8 cellular contexts compared by ENCODE assay signal in the genomic region with DNA sequence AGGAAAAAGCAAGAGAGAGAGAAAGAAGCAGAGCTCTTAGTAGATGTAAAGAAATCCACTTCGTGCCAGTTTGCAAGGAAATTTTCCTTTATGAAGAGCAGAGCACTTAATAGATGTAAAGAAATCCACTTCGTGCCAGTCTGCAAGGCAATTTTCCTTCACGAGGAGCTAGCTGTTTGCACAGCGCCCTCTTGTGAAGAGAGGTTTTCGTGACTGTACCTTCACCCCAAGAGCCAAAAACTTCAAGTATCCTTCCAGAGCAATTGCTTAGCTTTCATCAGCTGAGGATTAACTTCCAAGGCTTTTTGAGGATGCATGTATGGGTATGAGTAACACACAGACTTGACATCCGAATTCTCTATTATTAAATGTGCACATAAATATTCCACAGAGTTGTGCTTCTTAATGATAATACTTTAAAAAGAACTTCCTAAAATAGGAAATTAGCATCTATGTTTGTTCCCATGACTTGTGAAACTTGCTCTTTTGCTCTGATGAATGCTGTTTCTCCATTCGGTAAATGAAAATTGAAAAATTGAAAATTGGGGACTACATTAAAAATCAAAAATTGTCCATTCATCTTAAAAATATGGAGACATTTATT.
DNase-seq lines count a peak whose midpoint lies in the region; ATAC-seq and TF ChIP-seq lines count a peak whose summit lies in the region.

No MANE protein-coding gene starts in this region.

- peaks cover 1% of the 10 kb centered on the region for H3K9me3 Mint-ChIP-seq in endodermal cell

- H3K4me1 Mint-ChIP-seq in endodermal cell, result peaks cover 10% of the 10 kb centered on the region

- H3K27me3 ChIP-seq in endodermal cell (ENCODE audit: control insufficient read depth, insufficient read depth, low read length, poor library complexity, severe bottlenecking), result no peaks in the 10 kb centered on the region
- H3K27me3 ChIP-seq in stomach, result no peaks in the 10 kb centered on the region

- no peak overlapping the region for H3K9ac ChIP-seq in endodermal cell (ENCODE audit: extremely low read depth, low read length, poor library complexity, severe bottlenecking)

- no peaks in the 10 kb centered on the region for H3K36me3 Mint-ChIP-seq in endodermal cell (ENCODE audit: low read depth)

- H3K27ac ChIP-seq in C4-2B (no peak overlapping the region), endodermal cell (ENCODE audit: low read depth, low read length) (no peak overlapping the region), stomach (no peak overlapping the region)

- ATAC-seq in GM18868 (IDR thresholded peaks at IDR 0.05; ENCODE audit: unreplicated experiment) (peak; percentile 76), GM18858 (IDR thresholded peaks at IDR 0.05; ENCODE audit: unreplicated experiment) (no peak)

- no peak for TF ChIP-seq EP300 in stomach (IDR thresholded peaks at IDR 0.05)

- H3K4me3 Mint-ChIP-seq in endodermal cell, result no peak overlapping the region

- DNase-seq in NCI-H2029 treated with DMSO at 0.1 percent for 48 hours (lab: John Stamatoyannopoulos, UW), result peak; percentile 19
- DNase-seq in activated CD4-positive, alpha-beta T cell treated with anti-CD3 and anti-CD28 coated beads for 4 hours, result peak; percentile 23 to 37
- DNase-seq in endodermal cell, result peak; percentile 78
- peak; percentile 79 for DNase-seq in midbrain (lab: John Stamatoyannopoulos, UW)
- DNase-seq in stomach, result peak; percentile 67

- TF ChIP-seq CTCF in C4-2B (conservative IDR thresholded peaks at IDR 0.05), result peak; percentile 92
- peak; percentile 88 for TF ChIP-seq CTCF in endodermal cell (conservative IDR thresholded peaks at IDR 0.05)
- TF ChIP-seq CTCF in stomach (IDR thresholded peaks at IDR 0.05), result peak in 5 of 7 experiments; percentile 5 to 66 (median 51)

- intact Hi-C loops in stomach (cut with DNase I; ENCODE audit: low total_unique reads), result no loop called here

- TF ChIP-seq POLR2A in stomach (IDR thresholded peaks at IDR 0.05), result no peak

- no peaks in the 10 kb centered on the region for H3K36me3 ChIP-seq in endodermal cell (ENCODE audit: control insufficient read depth, insufficient read depth, low read length)
- H3K36me3 ChIP-seq in stomach, result no peaks in the 10 kb centered on the region

- no peak overlapping the region for H3K4me3 ChIP-seq in endodermal cell (ENCODE audit: low read length)
- no peak overlapping the region for H3K4me3 ChIP-seq in stomach

- H3K27ac Mint-ChIP-seq in endodermal cell, result no peak overlapping the region

- no peaks in the 10 kb centered on the region for H3K9me3 ChIP-seq in endodermal cell (ENCODE audit: control insufficient read depth, low read length)
- H3K9me3 ChIP-seq in stomach, result no peaks in the 10 kb centered on the region

- peaks cover 2% of the 10 kb centered on the region for H3K27me3 Mint-ChIP-seq in endodermal cell (ENCODE audit: insufficient read depth)

- WGBS in endodermal cell (ENCODE audit: insufficient coverage in 1 of 2, insufficient read length in 1 of 2), 2 experiments, result 3 to 15% methylated on average over 5 to 6 of the region's 7 CpGs
- WGBS in stomach, 5 donors, result 9 to 17% (median 14%) methylated on average over 7 of the region's 7 CpGs

- peaks cover 6% of the 10 kb centered on the region for H3K4me1 ChIP-seq in endodermal cell (ENCODE audit: control insufficient read depth, insufficient read depth, low read length)
- H3K4me1 ChIP-seq in stomach, result peaks cover 0 to 9% (median 3%) of the 10 kb centered on the region in 4 donors

Comparison
In these comparisons a context has a peak if more than half of its experiments do, and no peak if none do; other contexts are left out.
1. DNase-seq: peak in every context shown above with its lines; median percentile 79 in midbrain; 78 in endodermal cell; 67 in stomach; 30 in activated CD4-positive, alpha-beta T cell treated with anti-CD3 and anti-CD28 coated beads for 4 hours; 19 in NCI-H2029 treated with DMSO at 0.1 percent for 48 hours.